20 cellular contexts compared by ENCODE assay signal in genomic region chr22:30816413-30816812, GRCh38.
DNase-seq lines count a peak whose midpoint lies in the region; TF ChIP-seq lines count a peak whose summit lies in the region.
"Had no signal": no experiment of that assay in that cellular context is flagged by ENCODE, and none has a peak within 500 bp of the region (broad histone marks: within the 10 kb centered on the region; RNA-seq: fewer than 3 reads in every experiment).

No MANE protein-coding gene starts in this region.

- TF ChIP-seq POLR2A in NB4 (IDR thresholded peaks at IDR 0.05; ENCODE audit: extremely low read depth, insufficient read length): no peak
- TF ChIP-seq POLR2A in tibial nerve (IDR thresholded peaks at IDR 0.05): no peak

- intact Hi-C loops in mammary epithelial cell (cut with micrococcal nuclease) (loop anchor here (1.0 kb wide), 2 partner anchors 74 to 104 kb away; no protein-coding TSS in a partner anchor), Caco-2 (cut with micrococcal nuclease; ENCODE audit: unreplicated experiment) (no loop called here)

- DNase-seq in NB4 (ENCODE audit: low read depth): no peak
- no peak for DNase-seq in mammary epithelial cell
- DNase-seq in mesenteric fat pad (ENCODE audit: low spot score): peak; percentile 83
- DNase-seq in mucosa of gallbladder (ENCODE audit: low spot score): no peak
- no peak for DNase-seq in tibial nerve (ENCODE audit: low spot score in 2 of 2)
- no peak for DNase-seq in stimulated activated CD8-positive, alpha-beta memory T cell treated with anti-CD3 and anti-CD28 coated beads, Interleukin-4, amount 100 ng/mL, for 48 hours
- DNase-seq in Caco-2: no peak
- DNase-seq: activated T-cell treated with anti-CD3 and anti-CD28 coated beads, Interleukin-2, amount 50 U/mL, for 72 hours; DND-41; effector CD8-positive, alpha-beta T cell; glutamatergic neuron; NCI-H1930; NCI-H345; stimulated activated CD4-positive, alpha-beta T cell treated with anti-CD3 and anti-CD28 coated beads, Interleukin-4, amount 100 ng/mL, for 1 hour; stimulated activated naive CD8-positive, alpha-beta T cell treated with anti-CD3 and anti-CD28 coated beads, Interleukin-15, amount 100 ng/mL, for 72 hours had no signal

- H3K27me3 ChIP-seq in mammary epithelial cell (ENCODE audit: insufficient read depth, low read length) (no peaks in the 10 kb centered on the region), tibial nerve (peaks cover 0 to 21% of the 10 kb centered on the region in 2 donors), Caco-2 (replicated peaks; ENCODE audit: control insufficient read depth, insufficient read depth, low read length) (no peaks in the 10 kb centered on the region)
- H3K27me3 ChIP-seq: Peyer's patch had no signal

- dilution Hi-C loops in mammary epithelial cell (cut with HindIII; ENCODE audit: low sequenced_read_pairs): no loop called here

- H3K27ac Mint-ChIP-seq in Caco-2 (ENCODE audit: unreplicated experiment): no peak overlapping the region
- H3K27ac Mint-ChIP-seq: activated naive CD4-positive, alpha-beta T cell treated with anti-CD3 and anti-CD28 coated beads, Interleukin-2, amount 50 U/mL, for 72 hours; activated T-cell treated with anti-CD3 and anti-CD28 coated beads, Interleukin-2, amount 50 U/mL, for 72 hours; stimulated activated naive CD8-positive, alpha-beta T cell treated with anti-CD3 and anti-CD28 coated beads, Interleukin-15, amount 100 ng/mL, for 72 hours had no signal

- CTCF ChIA-PET in mammary epithelial cell (lab: Charles Lee; ENCODE audit: low non-redundant PET): interaction anchor here (0.5 to 1.1 kb wide), 2 partner anchors 74 to 104 kb away, joined by 4 to 5 read pairs; no protein-coding TSS in a partner anchor
- CTCF ChIA-PET in Caco-2 (lab: Charles Lee): no interaction called here

- H3K36me3 ChIP-seq in mammary epithelial cell (ENCODE audit: insufficient read depth, low read length) (no peaks in the 10 kb centered on the region), tibial nerve (no peaks in the 10 kb centered on the region), Caco-2 (ENCODE audit: control insufficient read depth, insufficient read depth, low read length) (no peaks in the 10 kb centered on the region)
- H3K36me3 ChIP-seq: Peyer's patch had no signal

- no peak overlapping the region for H3K4me3 Mint-ChIP-seq in Caco-2 (ENCODE audit: unreplicated experiment)
- H3K4me3 Mint-ChIP-seq: activated T-cell treated with anti-CD3 and anti-CD28 coated beads, Interleukin-2, amount 50 U/mL, for 72 hours; stimulated activated naive CD8-positive, alpha-beta T cell treated with anti-CD3 and anti-CD28 coated beads, Interleukin-15, amount 100 ng/mL, for 72 hours had no signal

- H3K79me2 ChIP-seq in mammary epithelial cell (ENCODE audit: insufficient read depth, low read length): no peaks in the 10 kb centered on the region

- H3K9ac ChIP-seq in mammary epithelial cell (ENCODE audit: insufficient read depth, low read length): no peak overlapping the region

- no peak overlapping the region for H3K4me2 ChIP-seq in mammary epithelial cell (ENCODE audit: insufficient read depth, low read depth, low read length)
- H3K4me2 ChIP-seq: smooth muscle cell had no signal

- POLR2A ChIA-PET in Caco-2 (lab: Charles Lee): no interaction called here

- H3K27me3 Mint-ChIP-seq in Caco-2 (ENCODE audit: insufficient read depth, unreplicated experiment): peaks cover 12% of the 10 kb centered on the region

- no peaks in the 10 kb centered on the region for H3K4me1 Mint-ChIP-seq in Caco-2 (ENCODE audit: low read depth, unreplicated experiment)
- H3K4me1 Mint-ChIP-seq: stimulated activated naive CD8-positive, alpha-beta T cell treated with anti-CD3 and anti-CD28 coated beads, Interleukin-15, amount 100 ng/mL, for 72 hours had no signal

- H3K27ac ChIP-seq in mammary epithelial cell (ENCODE audit: insufficient read depth, low read depth, low read length) (no peak overlapping the region), tibial nerve (no peak overlapping the region)
- H3K27ac ChIP-seq: Peyer's patch, SK-N-MC had no signal

- H3K9me3 ChIP-seq in mammary epithelial cell (replicated peaks; ENCODE audit: insufficient read depth, low read length): no peaks in the 10 kb centered on the region
- H3K9me3 ChIP-seq in tibial nerve: no peaks in the 10 kb centered on the region
- no peaks in the 10 kb centered on the region for H3K9me3 ChIP-seq in Caco-2
- H3K9me3 ChIP-seq: Peyer's patch had no signal

- H3K36me3 Mint-ChIP-seq in Caco-2 (ENCODE audit: insufficient read depth, unreplicated experiment): peaks cover 6% of the 10 kb centered on the region

- H3K4me1 ChIP-seq in mammary epithelial cell (ENCODE audit: insufficient read depth, low read length) (no peaks in the 10 kb centered on the region), tibial nerve (no peaks in the 10 kb centered on the region), Caco-2 (no peaks in the 10 kb centered on the region)
- H3K4me1 ChIP-seq: Peyer's patch had no signal

- TF ChIP-seq EP300 in tibial nerve (IDR thresholded peaks at IDR 0.05): no peak

- WGBS in mammary epithelial cell (ENCODE audit: low coverage, missing lambda C conversion rate): 98% methylated on average over 8 of the region's 8 CpGs
- 68 to 72% methylated on average over 8 of the region's 8 CpGs for WGBS in tibial nerve, 2 donors

- in situ Hi-C loops in mammary epithelial cell (cut with MboI; ENCODE audit: low sequenced_read_pairs in 2 of 2): no loop called here

- no peak overlapping the region for H3K4me3 ChIP-seq in NB4 (ENCODE audit: low read depth, low read length)
- H3K4me3 ChIP-seq in mammary epithelial cell (replicated peaks in 1 of 3; ENCODE audit: insufficient read depth in 1 of 3, low read depth in 2 of 3, low read length in 3 of 3): no peak overlapping the region
- H3K4me3 ChIP-seq in tibial nerve: no peak overlapping the region
- no peak overlapping the region for H3K4me3 ChIP-seq in Caco-2 (ENCODE audit: low read depth, low read length)
- H3K4me3 ChIP-seq: Peyer's patch, SK-N-MC, smooth muscle cell had no signal

- peak; percentile 23 for TF ChIP-seq CTCF in GM12873 (IDR thresholded peaks at IDR 0.05; ENCODE audit: insufficient read depth, low read depth, low read length, missing control alignments)
- peak; percentile 10 for TF ChIP-seq CTCF in NB4 (IDR thresholded peaks at IDR 0.05; ENCODE audit: low read depth, low read length)
- peak; percentile 3 to 36 for TF ChIP-seq CTCF in mammary epithelial cell (conservative IDR thresholded peaks at IDR 0.05 in 1 of 2, IDR thresholded peaks at IDR 0.05 in 1 of 2; ENCODE audit: extremely low read depth in 1 of 2, insufficient read depth in 1 of 2, low read depth in 1 of 2, low read length in 2 of 2)
- no peak for TF ChIP-seq CTCF in tibial nerve (IDR thresholded peaks at IDR 0.05)
- TF ChIP-seq CTCF in Caco-2 (IDR thresholded peaks at IDR 0.05; ENCODE audit: insufficient read depth in 1 of 2, low read depth in 1 of 2, low read length in 1 of 2, severe bottlenecking in 1 of 2, unreplicated experiment in 1 of 2): peak in 1 of 2 experiments; percentile 21

- no TSS peak for BruUV-seq in mammary epithelial cell (replicated peaks; lab: Mats Ljungman, UMichigan)
- no TSS peak for BruUV-seq in Caco-2 (replicated peaks; lab: Mats Ljungman, UMichigan)

- no peak overlapping the region for H2AFZ ChIP-seq in mammary epithelial cell (ENCODE audit: low read depth, low read length)

- H4K20me1 ChIP-seq in mammary epithelial cell (ENCODE audit: insufficient read depth, low read length): no peaks in the 10 kb centered on the region

- H3K9me3 Mint-ChIP-seq in Caco-2 (ENCODE audit: unreplicated experiment): no peaks in the 10 kb centered on the region
- H3K9me3 Mint-ChIP-seq: activated naive CD4-positive, alpha-beta T cell treated with anti-CD3 and anti-CD28 coated beads, Interleukin-2, amount 50 U/mL, for 72 hours; activated T-cell treated with anti-CD3 and anti-CD28 coated beads, Interleukin-2, amount 50 U/mL, for 72 hours; stimulated activated naive CD8-positive, alpha-beta T cell treated with anti-CD3 and anti-CD28 coated beads, Interleukin-15, amount 100 ng/mL, for 72 hours had no signal

Comparison
In these comparisons a context has a peak if more than half of its experiments do, and no peak if none do; other contexts are left out.
1. CTCF ChIP-seq: peak in GM12873 (single experiment), NB4 (single experiment) and mammary epithelial cell (2 of 2); none in tibial nerve (0 of 5).